Comparison of ENCODE assay signal across 1 cellular context in the genomic region with DNA sequence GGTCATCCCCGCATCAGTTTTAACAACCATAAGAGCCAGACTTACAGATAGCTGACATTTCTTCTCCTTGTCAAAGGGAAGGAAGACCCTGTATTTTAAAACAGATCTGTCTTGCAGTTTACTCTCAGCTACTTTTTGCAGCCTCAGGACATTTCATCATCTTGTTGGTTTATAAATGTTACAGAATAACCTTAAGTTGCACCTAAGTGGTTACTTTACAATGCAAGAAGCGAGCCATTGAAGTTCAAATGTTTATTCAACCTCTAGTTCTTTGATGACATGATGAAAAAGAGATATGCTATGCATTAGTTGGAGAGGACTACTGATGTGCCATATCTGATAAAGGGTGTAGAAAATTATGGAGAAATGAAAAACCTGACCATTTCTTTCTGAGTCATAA.
TF ChIP-seq lines count a peak whose summit lies in the region.

No MANE protein-coding gene starts in this region.

TF ChIP-seq in HepG2, 621 proteins besides CTCF, POLR2A, EP300 and RAD21:
- TF ChIP-seq ZNF335 (CRISPR knock-in tag; IDR thresholded peaks at IDR 0.05) = no peak
- no peak for TF ChIP-seq CREM (IDR thresholded peaks at IDR 0.05)
- TF ChIP-seq CREM (CRISPR knock-in tag; IDR thresholded peaks at IDR 0.05) = no peak
- TF ChIP-seq, protein P1, sequence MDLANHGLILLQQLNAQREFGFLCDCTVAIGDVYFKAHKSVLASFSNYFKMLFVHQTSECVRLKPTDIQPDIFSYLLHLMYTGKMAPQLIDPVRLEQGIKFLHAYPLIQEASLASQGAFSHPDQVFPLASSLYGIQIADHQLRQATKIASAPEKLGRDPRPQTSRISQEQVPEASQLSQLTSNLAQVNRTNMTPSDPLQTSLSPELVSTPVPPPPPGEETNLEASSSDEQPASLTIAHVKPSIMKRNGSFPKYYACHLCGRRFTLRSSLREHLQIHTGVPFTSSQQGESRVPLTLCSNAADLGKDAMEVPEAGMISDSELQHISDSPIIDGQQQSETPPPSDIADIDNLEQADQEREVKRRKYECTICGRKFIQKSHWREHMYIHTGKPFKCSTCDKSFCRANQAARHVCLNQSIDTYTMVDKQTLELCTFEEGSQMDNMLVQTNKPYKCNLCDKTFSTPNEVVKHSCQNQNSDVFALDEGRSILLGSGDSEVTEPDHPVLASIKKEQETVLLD (CRISPR knock-in tag; IDR thresholded peaks at IDR 0.05; ENCODE audit: low read depth) = no peak
- TF ChIP-seq, protein P2, sequence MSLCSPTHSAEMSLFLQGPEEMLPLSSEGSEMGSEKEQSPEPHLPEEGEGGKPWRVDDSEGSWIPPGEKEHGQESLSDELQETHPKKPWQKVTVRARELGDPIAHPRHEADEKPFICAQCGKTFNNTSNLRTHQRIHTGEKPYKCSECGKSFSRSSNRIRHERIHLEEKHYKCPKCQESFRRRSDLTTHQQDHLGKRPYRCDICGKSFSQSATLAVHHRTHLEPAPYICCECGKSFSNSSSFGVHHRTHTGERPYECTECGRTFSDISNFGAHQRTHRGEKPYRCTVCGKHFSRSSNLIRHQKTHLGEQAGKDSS (CRISPR knock-in tag; IDR thresholded peaks at IDR 0.05; ENCODE audit: borderline replicate concordance, low read depth) = no peak
- no peak for TF ChIP-seq SATB2 (CRISPR knock-in tag; IDR thresholded peaks at IDR 0.05)
